Comparison of ENCODE assay signal across 21 cellular contexts in genomic region chr14:103113774-103114173, GRCh38. TPM values are rescaled to one million over a fixed set of nuclear protein-coding genes. Genes with fewer than 3 reads are reported as not detected.
DNase-seq lines count a peak whose midpoint lies in the region; ATAC-seq, FAIRE-seq and TF ChIP-seq lines count a peak whose summit lies in the region.
"Had no signal": no experiment of that assay in that cellular context is flagged by ENCODE, and none has a peak within 500 bp of the region (broad histone marks: within the 10 kb centered on the region; RNA-seq: fewer than 3 reads in every experiment).

No MANE protein-coding gene starts in this region.

- no peak for ATAC-seq in K562
- ATAC-seq in GM18870 (IDR thresholded peaks at IDR 0.05; ENCODE audit: unreplicated experiment) = no peak
- ATAC-seq: Panc1 had no signal

- no peaks in the 10 kb centered on the region for H3K9me3 ChIP-seq in BLaER1
- H3K9me3 ChIP-seq in K562 (replicated peaks; ENCODE audit: control insufficient read depth, insufficient read depth, low read depth, low read length) = no peaks in the 10 kb centered on the region
- no peaks in the 10 kb centered on the region for H3K9me3 ChIP-seq in mesenchymal stem cell (ENCODE audit: control insufficient read depth, low read length)
- H3K9me3 ChIP-seq: SK-N-SH had no signal

- in situ Hi-C loops in K562 (cut with MboI) = no loop called here

- no TSS peak for BruUV-seq in K562 (replicated peaks; lab: Mats Ljungman, UMichigan)

- peak overlapping the region; percentile 24 for H2AK5ac ChIP-seq in mesenchymal stem cell (ENCODE audit: low read length, severe bottlenecking)

- TF ChIP-seq EP300 in K562 (IDR thresholded peaks at IDR 0.05; ENCODE audit: low read length) = no peak

- H4K20me1 ChIP-seq in BLaER1 = no peaks in the 10 kb centered on the region
- H4K20me1 ChIP-seq in K562 (replicated peaks; ENCODE audit: control insufficient read depth, insufficient read depth, low read length) = no peaks in the 10 kb centered on the region

- no peaks in the 10 kb centered on the region; the same call in 1 of the 3 replicates for H3K79me2 ChIP-seq in K562 (ENCODE audit: control insufficient read depth, insufficient read depth, low read length)

- no peak overlapping the region for H3K23ac ChIP-seq in mesenchymal stem cell (ENCODE audit: low read length in 2 of 2)

- no peak for TF ChIP-seq CTCF in K562 (IDR thresholded peaks at IDR 0.05 in 2 of 3, conservative IDR thresholded peaks at IDR 0.05 in 1 of 3; ENCODE audit: insufficient read depth in 2 of 3, low read depth in 1 of 3, low read length in 3 of 3)

- H3K4me3 ChIP-seq in BLaER1 = no peak overlapping the region
- H3K4me3 ChIP-seq in K562 = no peak overlapping the region
- H3K4me3 ChIP-seq in mesenchymal stem cell (ENCODE audit: insufficient read depth in 1 of 2, low read depth in 1 of 2, low read length in 2 of 2) = no peak overlapping the region

- H3K4me2 ChIP-seq in BLaER1 (peak overlapping the region; percentile 85), K562 (ENCODE audit: insufficient read depth, low read length) (no peak overlapping the region), mesenchymal stem cell (ENCODE audit: low read length, poor library complexity, severe bottlenecking) (no peak overlapping the region)
- H3K4me2 ChIP-seq: SK-N-SH had no signal

- 70% methylated on average over 3 of the region's 13 CpGs for WGBS in K562 (ENCODE audit: insufficient coverage, low coverage, missing lambda C conversion rate)
- 96% methylated on average over 13 of the region's 13 CpGs for WGBS in mesenchymal stem cell

- no peaks in the 10 kb centered on the region for H3K9me1 ChIP-seq in K562 (ENCODE audit: control insufficient read depth, insufficient read depth, low read length)

- H3K27me3 ChIP-seq in BLaER1 (no peaks in the 10 kb centered on the region), K562 (ENCODE audit: control insufficient read depth in 2 of 2, insufficient read depth in 2 of 2, low read length in 2 of 2) (no peaks in the 10 kb centered on the region), mesenchymal stem cell (ENCODE audit: control insufficient read depth in 1 of 2, insufficient read depth in 1 of 2, low read length in 2 of 2) (no peaks in the 10 kb centered on the region)

- no peak overlapping the region for H3K4ac ChIP-seq in mesenchymal stem cell (ENCODE audit: low read depth in 1 of 2, low read length in 2 of 2)

- peak overlapping the region; percentile 6 to 40 for H3K18ac ChIP-seq in mesenchymal stem cell (ENCODE audit: low read depth in 1 of 2, low read length in 2 of 2)

- H2BK5ac ChIP-seq in mesenchymal stem cell (ENCODE audit: low read depth, low read length, poor library complexity, severe bottlenecking) = no peak overlapping the region

- H2AFZ ChIP-seq in K562 (ENCODE audit: low read depth, low read length) = no peak overlapping the region
- H2AFZ ChIP-seq in mesenchymal stem cell (ENCODE audit: low read depth, low read length) = no peak overlapping the region

- intact Hi-C loops in K562 (cut with micrococcal nuclease) (no loop called here), posterior cingulate gyrus (cut with DNase I) (no loop called here)

- no peak for TF ChIP-seq POLR2A in K562 (conservative IDR thresholded peaks at IDR 0.05)

- no peak overlapping the region for H4K8ac ChIP-seq in mesenchymal stem cell (ENCODE audit: low read length)

- no peaks in the 10 kb centered on the region for H3K79me1 ChIP-seq in mesenchymal stem cell (replicated peaks; ENCODE audit: low read length, poor library complexity, severe bottlenecking)

- peak overlapping the region; percentile 5 for H2BK15ac ChIP-seq in mesenchymal stem cell (ENCODE audit: low read depth, poor library complexity, severe bottlenecking)

- peak overlapping the region; percentile 26; the same call in 1 of the 2 replicates for H3K9ac ChIP-seq in BLaER1
- H3K9ac ChIP-seq in K562 (ENCODE audit: insufficient read depth in 1 of 2, low read depth in 2 of 2, low read length in 2 of 2) = peak overlapping the region in 1 of 2 experiments; percentile 79; a peak in 2 of 4 replicates
- no peak overlapping the region for H3K9ac ChIP-seq in mesenchymal stem cell (ENCODE audit: low read length)
- H3K9ac ChIP-seq: SK-N-SH had no signal

- no peak for TF ChIP-seq RAD21 in K562 (CRISPR knock-in tag; conservative IDR thresholded peaks at IDR 0.05 in 1 of 2, IDR thresholded peaks at IDR 0.05 in 1 of 2)

- H2BK12ac ChIP-seq in mesenchymal stem cell (ENCODE audit: low read length in 2 of 2) = peak overlapping the region; percentile 18 to 40

- H3K36me3 ChIP-seq in BLaER1 = no peaks in the 10 kb centered on the region
- no peaks in the 10 kb centered on the region for H3K36me3 ChIP-seq in K562 (ENCODE audit: control insufficient read depth, insufficient read depth, low read length)
- no peaks in the 10 kb centered on the region for H3K36me3 ChIP-seq in mesenchymal stem cell (ENCODE audit: control insufficient read depth in 1 of 2, insufficient read depth in 2 of 2, low read depth in 1 of 2, low read length in 2 of 2)

- H3K4me1 ChIP-seq in BLaER1 = peaks cover 94% of the 10 kb centered on the region
- H3K4me1 ChIP-seq in K562 (replicated peaks in 1 of 2; ENCODE audit: control insufficient read depth in 2 of 2, insufficient read depth in 2 of 2, low read length in 2 of 2) = peaks cover 53 to 85% of the 10 kb centered on the region in 2 experiments
- H3K4me1 ChIP-seq in mesenchymal stem cell (ENCODE audit: control insufficient read depth, insufficient read depth, low read depth, low read length) = peaks cover 57% of the 10 kb centered on the region

- peak overlapping the region; percentile 37 for H4K91ac ChIP-seq in mesenchymal stem cell (ENCODE audit: low read length)

- no peak overlapping the region for H2BK120ac ChIP-seq in mesenchymal stem cell (ENCODE audit: low read depth, low read length)

- POLR2A ChIA-PET in K562 (lab: Yijun Ruan, JAX) = no interaction called here

- no peak overlapping the region for H3K14ac ChIP-seq in mesenchymal stem cell (ENCODE audit: low read length in 2 of 2)

- no peak for DNase-seq in K562 (ENCODE audit: extremely low read depth in 1 of 4, low spot score in 3 of 4)
- no peak for DNase-seq in mesenchymal stem cell
- DNase-seq in COR-L47 (lab: John Stamatoyannopoulos, UW) = no peak
- DNase-seq in posterior cingulate gyrus = no peak
- DNase-seq: 8988T, EL, GF-D8, H9, HFFc6, NCI-H1105, NCI-H2081, NCI-H2171, NCI-H524 treated with DMSO at 0.1 percent for 48 hours, NCI-H82, SIG-M5, SK-N-SH had no signal

- CTCF ChIA-PET in K562 (lab: Yijun Ruan, JAX; ENCODE audit: low intra/inter-chr PET ratio) = no interaction called here

- H3K27ac ChIP-seq in BLaER1 (peak overlapping the region; percentile 81), K562 (ENCODE audit: extremely low read depth, low read depth, low read length) (peak overlapping the region; percentile 15; the same call in 1 of the 3 replicates), mesenchymal stem cell (ENCODE audit: low read length, poor library complexity, severe bottlenecking) (no peak overlapping the region)

- no peak for FAIRE-seq in K562 (lab: Jason Lieb, UNC)

RNA-seq across cellular contexts. Expression of gene TNFAIP2, which starts 9.5 kb away (rescaled TPM):
- 31.9 and 75.4 TPM in 2 replicates for total RNA-seq in K562 (2011; cell fraction: chromatin; rRNA removed; ENCODE audit: low replicate concordance)
- total RNA-seq in K562 (2011; cell fraction: nucleolus; rRNA removed) = 55.1 and 66.9 TPM in 2 replicates
- 38.6 and 39.3 TPM in 2 replicates for total RNA-seq in K562 (2011; cell fraction: nucleoplasm; rRNA removed)
- total RNA-seq in K562 (2014; rRNA removed) = 39.5 and 46.0 TPM in 2 replicates
- total RNA-seq in K562 (2014; rRNA removed; fragmentation: Illumina TruSeq; extraction: Trizol) = 20.8 and 23.7 TPM in 2 replicates
- 68.6 and 70.2 TPM in 2 replicates for total RNA-seq in K562 (2015; rRNA removed; fragmentation: Illumina TruSeq; extraction: Trizol)
- 52.7 and 61.2 TPM in 2 replicates for total RNA-seq in K562 (2021)
- polyA plus RNA-seq in K562 (2011; rRNA removed) = 22.6 and 35.4 TPM in 2 replicates
- 30.5 and 40.8 TPM in 2 replicates for polyA plus RNA-seq in K562 (2011; cell fraction: cytosol; rRNA removed)
- 171 and 203 TPM in 2 replicates for polyA plus RNA-seq in K562 (2011; cell fraction: nucleus; rRNA removed)
- 33.8 and 69.4 TPM in 2 replicates for polyA plus RNA-seq in K562 (2012)
- 42.7 and 59.7 TPM in 2 replicates for polyA plus RNA-seq in K562 (2014; fragmentation: Illumina TruSeq; extraction: Trizol)
- polyA plus RNA-seq in K562 (2014; fragmentation: Nextera tagmentation; extraction: Ambion mirVana) = 10 to 100 TPM; 44.6 to 49.7 TPM
- 47.6 and 63.5 TPM in 2 replicates for polyA plus RNA-seq in K562 (2014; rRNA removed)
- polyA minus RNA-seq in K562 (2011; rRNA and poly(A)+ RNA removed) = 8.9 and 13.3 TPM in 2 replicates
- 25.6 and 31.0 TPM in 2 replicates for polyA minus RNA-seq in K562 (2011; cell fraction: cytosol; rRNA and poly(A)+ RNA removed)
- polyA minus RNA-seq in K562 (2011; cell fraction: nucleus; rRNA and poly(A)+ RNA removed) = 17.0 and 18.2 TPM in 2 replicates
- 29.2 TPM for polyA plus RNA-seq in mesenchymal stem cell (2013, experiment 1 of 2)
- 27.7 TPM for polyA plus RNA-seq in mesenchymal stem cell (2013, experiment 2 of 2)

RNA-seq across cellular contexts. Expression of gene EXOC3L4, which starts 19.2 kb away (rescaled TPM):
- 7.7 and 24.3 TPM in 2 replicates for total RNA-seq in K562 (2011; cell fraction: chromatin; rRNA removed; ENCODE audit: low replicate concordance)
- total RNA-seq in K562 (2011; cell fraction: nucleolus; rRNA removed) = 22.4 and 23.0 TPM in 2 replicates
- 13.8 and 17.9 TPM in 2 replicates for total RNA-seq in K562 (2011; cell fraction: nucleoplasm; rRNA removed)
- total RNA-seq in K562 (2014; rRNA removed) = 3.5 and 5.6 TPM in 2 replicates
- 0.33 TPM in 1 of 2 replicates, not detected in the other for total RNA-seq in K562 (2014; rRNA removed; fragmentation: Illumina TruSeq; extraction: Trizol)
- 0.83 and 1.6 TPM in 2 replicates for total RNA-seq in K562 (2015; rRNA removed; fragmentation: Illumina TruSeq; extraction: Trizol)
- total RNA-seq in K562 (2021) = 5.4 and 6.7 TPM in 2 replicates
- 1.1 and 2.0 TPM in 2 replicates for polyA plus RNA-seq in K562 (2011; rRNA removed)
- polyA plus RNA-seq in K562 (2011; cell fraction: cytosol; rRNA removed) = 1.6 and 3.7 TPM in 2 replicates
- 8.4 and 18.9 TPM in 2 replicates for polyA plus RNA-seq in K562 (2011; cell fraction: nucleus; rRNA removed)
- 1.8 and 2.2 TPM in 2 replicates for polyA plus RNA-seq in K562 (2012)
- polyA plus RNA-seq in K562 (2014; fragmentation: Illumina TruSeq; extraction: Trizol) = 0.25 and 0.97 TPM in 2 replicates
- polyA plus RNA-seq in K562 (2014; fragmentation: Nextera tagmentation; extraction: Ambion mirVana) = under 1 TPM in 1 of 2 experiments, not detected in 1; 0.10 TPM
- 6.2 and 11.7 TPM in 2 replicates for polyA plus RNA-seq in K562 (2014; rRNA removed)
- polyA minus RNA-seq in K562 (2011; rRNA and poly(A)+ RNA removed) = 0.21 TPM in 1 of 2 replicates, not detected in the other
- polyA minus RNA-seq in K562 (2011; cell fraction: cytosol; rRNA and poly(A)+ RNA removed) = 2.5 and 2.9 TPM in 2 replicates
- polyA minus RNA-seq in K562 (2011; cell fraction: nucleus; rRNA and poly(A)+ RNA removed) = 3.1 and 5.0 TPM in 2 replicates
- polyA plus RNA-seq in mesenchymal stem cell (2013, experiment 1 of 2) = not detected
- polyA plus RNA-seq in mesenchymal stem cell (2013, experiment 2 of 2) = 0.05 TPM
- polyA plus RNA-seq: AG04450 had no signal

RNA-seq across cellular contexts. Expression of gene LBHD2, which starts 29.8 kb away (rescaled TPM):
- total RNA-seq in K562 (2011; cell fraction: chromatin; rRNA removed; ENCODE audit: low replicate concordance) = not detected in 2 replicates
- total RNA-seq in K562 (2011; cell fraction: nucleolus; rRNA removed) = not detected in 2 replicates
- not detected in 2 replicates for total RNA-seq in K562 (2011; cell fraction: nucleoplasm; rRNA removed)
- total RNA-seq in K562 (2014; rRNA removed) (not detected in 2 replicates), K562 (2014; rRNA removed; fragmentation: Illumina TruSeq; extraction: Trizol) (not detected in 2 replicates), K562 (2015; rRNA removed; fragmentation: Illumina TruSeq; extraction: Trizol) (not detected in 2 replicates), K562 (2021) (not detected in 2 replicates)
- polyA plus RNA-seq in K562 (2011; rRNA removed) (not detected in 2 replicates), K562 (2014; fragmentation: Illumina TruSeq; extraction: Trizol) (not detected in 2 replicates), K562 (2014; fragmentation: Nextera tagmentation; extraction: Ambion mirVana) (not detected), K562 (2014; rRNA removed) (not detected in 2 replicates)
- polyA plus RNA-seq in K562 (2011; cell fraction: cytosol; rRNA removed) = 0.30 TPM in 1 of 2 replicates, not detected in the other
- not detected in 2 replicates for polyA plus RNA-seq in K562 (2011; cell fraction: nucleus; rRNA removed)
- polyA plus RNA-seq in K562 (2012) = not detected in 2 replicates
- polyA minus RNA-seq in K562 (2011; rRNA and poly(A)+ RNA removed) = not detected in 2 replicates
- not detected in 2 replicates for polyA minus RNA-seq in K562 (2011; cell fraction: cytosol; rRNA and poly(A)+ RNA removed)
- not detected in 2 replicates for polyA minus RNA-seq in K562 (2011; cell fraction: nucleus; rRNA and poly(A)+ RNA removed)
- not detected for polyA plus RNA-seq in mesenchymal stem cell (2013, experiment 1 of 2)
- not detected for polyA plus RNA-seq in mesenchymal stem cell (2013, experiment 2 of 2)
- total RNA-seq: H9, HFFc6, HT-29 had no signal
- polyA plus RNA-seq: AG04450, SK-N-SH had no signal

RNA-seq across cellular contexts. Expression of gene CDC42BPB, which starts 56.4 kb away (rescaled TPM):
- total RNA-seq in K562 (2011; cell fraction: chromatin; rRNA removed; ENCODE audit: low replicate concordance) = 119 and 196 TPM in 2 replicates
- total RNA-seq in K562 (2011; cell fraction: nucleolus; rRNA removed) = 64.6 and 73.0 TPM in 2 replicates
- total RNA-seq in K562 (2011; cell fraction: nucleoplasm; rRNA removed) = 59.7 and 71.4 TPM in 2 replicates
- 12.6 and 15.1 TPM in 2 replicates for total RNA-seq in K562 (2014; rRNA removed)
- total RNA-seq in K562 (2014; rRNA removed; fragmentation: Illumina TruSeq; extraction: Trizol) = 8.8 and 9.0 TPM in 2 replicates
- 8.7 and 9.7 TPM in 2 replicates for total RNA-seq in K562 (2015; rRNA removed; fragmentation: Illumina TruSeq; extraction: Trizol)
- total RNA-seq in K562 (2021) = 19.6 and 24.3 TPM in 2 replicates
- 19.5 and 22.9 TPM in 2 replicates for polyA plus RNA-seq in K562 (2011; rRNA removed)
- 11.9 and 18.9 TPM in 2 replicates for polyA plus RNA-seq in K562 (2011; cell fraction: cytosol; rRNA removed)
- 48.6 and 73.5 TPM in 2 replicates for polyA plus RNA-seq in K562 (2011; cell fraction: nucleus; rRNA removed)
- polyA plus RNA-seq in K562 (2012) = 17.6 and 18.7 TPM in 2 replicates
- 16.5 and 17.0 TPM in 2 replicates for polyA plus RNA-seq in K562 (2014; fragmentation: Illumina TruSeq; extraction: Trizol)
- under 1 TPM; 0.07 to 0.25 TPM for polyA plus RNA-seq in K562 (2014; fragmentation: Nextera tagmentation; extraction: Ambion mirVana)
- polyA plus RNA-seq in K562 (2014; rRNA removed) = 13.9 and 15.0 TPM in 2 replicates
- polyA minus RNA-seq in K562 (2011; rRNA and poly(A)+ RNA removed) = 18.5 and 26.6 TPM in 2 replicates
- 21.0 and 21.4 TPM in 2 replicates for polyA minus RNA-seq in K562 (2011; cell fraction: cytosol; rRNA and poly(A)+ RNA removed)
- polyA minus RNA-seq in K562 (2011; cell fraction: nucleus; rRNA and poly(A)+ RNA removed) = 22.5 and 33.5 TPM in 2 replicates
- polyA plus RNA-seq in mesenchymal stem cell (2013, experiment 1 of 2) = 64.0 TPM
- polyA plus RNA-seq in mesenchymal stem cell (2013, experiment 2 of 2) = 61.5 TPM
